Comparison of ENCODE assay signal across 22 cellular contexts in genomic region chr5:137921931-137922330, GRCh38. TPM values are rescaled to one million over a fixed set of nuclear protein-coding genes. Genes with fewer than 3 reads are reported as not detected.
DNase-seq lines count a peak whose midpoint lies in the region; ATAC-seq, FAIRE-seq and TF ChIP-seq lines count a peak whose summit lies in the region.
"Had no signal": no experiment of that assay in that cellular context is flagged by ENCODE, and none has a peak within 500 bp of the region (broad histone marks: within the 10 kb centered on the region; RNA-seq: fewer than 3 reads in every experiment).

No MANE protein-coding gene starts in this region.

- H3K9ac ChIP-seq in astrocyte (ENCODE audit: low read length): no peak overlapping the region

- no peak overlapping the region for H3K4me3 ChIP-seq in breast epithelium
- H3K4me3 ChIP-seq in astrocyte (ENCODE audit: insufficient read depth, low read depth, low read length): no peak overlapping the region
- H3K4me3 ChIP-seq in prostate gland: no peak overlapping the region
- H3K4me3 ChIP-seq: hepatocyte, ovary, upper lobe of right lung had no signal

- H3K36me3 Mint-ChIP-seq in MCF 10A (ENCODE audit: insufficient read depth, unreplicated experiment) (peaks cover 12% of the 10 kb centered on the region), astrocyte (ENCODE audit: low read depth, unreplicated experiment) (no peaks in the 10 kb centered on the region)

- TF ChIP-seq POLR2A in breast epithelium (IDR thresholded peaks at IDR 0.05): no peak
- no peak for TF ChIP-seq POLR2A in prostate gland (IDR thresholded peaks at IDR 0.05)
- no peak for TF ChIP-seq POLR2A in GM12891 (IDR thresholded peaks at IDR 0.05; ENCODE audit: low read depth, low read length)

- no peak for ATAC-seq in left lobe of liver
- ATAC-seq: upper lobe of right lung had no signal

- CTCF ChIA-PET in MCF 10A (lab: Yijun Ruan, JAX): interaction anchor here (1.7 kb wide), 1 partner anchor 143 kb away, joined by 6 read pairs; no protein-coding TSS in a partner anchor

- H3K4me3 Mint-ChIP-seq in MCF 10A (ENCODE audit: unreplicated experiment): no peak overlapping the region
- H3K4me3 Mint-ChIP-seq in astrocyte (ENCODE audit: unreplicated experiment): no peak overlapping the region

- TF ChIP-seq CTCF in MCF 10A (IDR thresholded peaks at IDR 0.05; ENCODE audit: unreplicated experiment): no peak
- no peak for TF ChIP-seq CTCF in breast epithelium (IDR thresholded peaks at IDR 0.05)
- no peak for TF ChIP-seq CTCF in astrocyte (IDR thresholded peaks at IDR 0.05; ENCODE audit: insufficient read depth, low read depth, low read length)
- no peak for TF ChIP-seq CTCF in prostate gland (IDR thresholded peaks at IDR 0.05)

- H3K9me3 Mint-ChIP-seq in MCF 10A (ENCODE audit: unreplicated experiment): peaks cover 8% of the 10 kb centered on the region
- peaks cover 1% of the 10 kb centered on the region for H3K9me3 Mint-ChIP-seq in astrocyte (ENCODE audit: unreplicated experiment)

- H2AFZ ChIP-seq in astrocyte (ENCODE audit: low read depth, low read length): no peak overlapping the region
- H2AFZ ChIP-seq: hepatocyte had no signal

- H3K36me3 ChIP-seq in breast epithelium (no peaks in the 10 kb centered on the region), astrocyte (ENCODE audit: insufficient read depth, low read length) (no peaks in the 10 kb centered on the region), prostate gland (no peaks in the 10 kb centered on the region)
- H3K36me3 ChIP-seq: ovary, upper lobe of right lung had no signal

- H3K27ac ChIP-seq in breast epithelium: peak overlapping the region in 1 of 2 donors; percentile 49
- H3K27ac ChIP-seq in astrocyte (ENCODE audit: low read depth, low read length): no peak overlapping the region
- no peak overlapping the region for H3K27ac ChIP-seq in prostate gland
- H3K27ac ChIP-seq: 22Rv1, hepatocyte, ovary, upper lobe of right lung had no signal

- peak; percentile 27 for DNase-seq in MCF 10A (ENCODE audit: unreplicated experiment)
- no peak for DNase-seq in breast epithelium (ENCODE audit: low spot score in 2 of 2)
- peak; percentile 57 for DNase-seq in astrocyte (ENCODE audit: low read depth)
- peak; percentile 38 for DNase-seq in glomerular visceral epithelial cell (ENCODE audit: extremely low spot score)
- DNase-seq in prostate gland (ENCODE audit: low spot score): no peak
- no peak for DNase-seq in left lobe of liver (ENCODE audit: low spot score)
- DNase-seq in GM12891 (ENCODE audit: insufficient read length, low spot score): no peak
- DNase-seq in OCI-M2 (lab: John Stamatoyannopoulos, UW; ENCODE audit: unreplicated experiment): no peak
- DNase-seq: activated CD4-positive, CD25-positive, alpha-beta regulatory T cell treated with anti-CD3 and anti-CD28 coated beads, Interleukin-2, amount 50 U/mL, for 72 hours; activated effector memory CD4-positive, alpha-beta T cell treated with anti-CD3 and anti-CD28 coated beads, Interleukin-2, amount 50 U/mL, for 16 hours; amygdala; C1 segment of cervical spinal cord; dermis blood vessel endothelial cell; NCI-H1436; NCI-H2227 treated with DMSO at 0.1 percent for 48 hours; ovary; SHP77; stimulated activated naive CD4-positive, alpha-beta T cell; T-helper 9 cell; upper lobe of right lung had no signal

- H3K27me3 ChIP-seq in breast epithelium (no peaks in the 10 kb centered on the region), astrocyte (ENCODE audit: insufficient read depth, low read length) (no peaks in the 10 kb centered on the region), prostate gland (replicated peaks; ENCODE audit: insufficient read depth) (no peaks in the 10 kb centered on the region)
- H3K27me3 ChIP-seq: hepatocyte, ovary, upper lobe of right lung had no signal

- WGBS in prostate gland: 44% methylated on average over 3 of the region's 3 CpGs

- no peaks in the 10 kb centered on the region for H4K20me1 ChIP-seq in astrocyte (ENCODE audit: insufficient read depth, low read length)

- no peak overlapping the region for H3K27ac Mint-ChIP-seq in MCF 10A (ENCODE audit: low read depth, unreplicated experiment)
- H3K27ac Mint-ChIP-seq in astrocyte (ENCODE audit: unreplicated experiment): peak overlapping the region; percentile 78

- no peaks in the 10 kb centered on the region for H3K27me3 Mint-ChIP-seq in MCF 10A (ENCODE audit: insufficient read depth, unreplicated experiment)
- no peaks in the 10 kb centered on the region for H3K27me3 Mint-ChIP-seq in astrocyte (ENCODE audit: low read depth, unreplicated experiment)

- intact Hi-C loops in MCF 10A (cut with micrococcal nuclease) (no loop called here), breast epithelium (cut with DNase I; ENCODE audit: low total_unique reads) (no loop called here), prostate gland (cut with DNase I) (no loop called here)

- POLR2A ChIA-PET in MCF 10A (lab: Yijun Ruan, JAX): interaction anchor here (0.9 to 1.4 kb wide), 5 partner anchors 11 to 39 kb away, joined by 3 to 5 read pairs (median 3); no protein-coding TSS in a partner anchor

- no peak for FAIRE-seq in astrocyte (lab: Jason Lieb, UNC)
- FAIRE-seq in GM12891 (lab: Jason Lieb, UNC): no peak

- H3K4me1 Mint-ChIP-seq in MCF 10A (ENCODE audit: insufficient read depth, unreplicated experiment) (no peaks in the 10 kb centered on the region), astrocyte (ENCODE audit: low read depth, unreplicated experiment) (peaks cover 19% of the 10 kb centered on the region)

- H3K4me1 ChIP-seq in breast epithelium (no peaks in the 10 kb centered on the region), astrocyte (ENCODE audit: insufficient read depth, low read length) (peaks cover 4% of the 10 kb centered on the region), prostate gland (replicated peaks) (no peaks in the 10 kb centered on the region)
- H3K4me1 ChIP-seq: upper lobe of right lung had no signal

- BruUV-seq in MCF 10A (replicated peaks; lab: Mats Ljungman, UMichigan): no TSS peak

- no peaks in the 10 kb centered on the region for H3K9me3 ChIP-seq in breast epithelium
- no peaks in the 10 kb centered on the region for H3K9me3 ChIP-seq in astrocyte (ENCODE audit: insufficient read depth, low read depth, low read length)
- H3K9me3 ChIP-seq in prostate gland: no peaks in the 10 kb centered on the region
- H3K9me3 ChIP-seq: ovary, upper lobe of right lung had no signal

- H3K4me2 ChIP-seq in astrocyte (ENCODE audit: low read length): no peak overlapping the region
- H3K4me2 ChIP-seq: hepatocyte had no signal

- H3K79me2 ChIP-seq in astrocyte (ENCODE audit: insufficient read depth, low read length): no peaks in the 10 kb centered on the region
- H3K79me2 ChIP-seq: hepatocyte had no signal

TF ChIP-seq in GM12891, 5 proteins besides CTCF, POLR2A, EP300 and RAD21:
- no peak for TF ChIP-seq TAF1 (IDR thresholded peaks at IDR 0.05; ENCODE audit: low read depth, low read length)
- no peak for TF ChIP-seq PAX5 (IDR thresholded peaks at IDR 0.05; ENCODE audit: insufficient read depth, low read length, severe bottlenecking)
- TF ChIP-seq POLR2AphosphoS5 (IDR thresholded peaks at IDR 0.05; ENCODE audit: low read depth, low read length): no peak
- no peak for TF ChIP-seq SPI1 (IDR thresholded peaks at IDR 0.05; ENCODE audit: low read depth, low read length)
- no peak for TF ChIP-seq POU2F2 (IDR thresholded peaks at IDR 0.05; ENCODE audit: low read depth, low read length)
TF ChIP-seq in GM12891: peak in this region for 0.

RNA-seq across cellular contexts. Expression of gene PKD2L2, which starts 32.7 kb away (rescaled TPM):
- total RNA-seq in MCF 10A (2022) (not detected in 2 replicates), breast epithelium (under 1 TPM in 1 of 3 donors, not detected in 2; 0.64 TPM), astrocyte (not detected in 2 replicates), prostate gland (under 1 TPM in 1 of 2 donors, not detected in 1; 0.45 TPM), left lobe of liver (not detected)
- polyA plus RNA-seq in GM12891 (2012; ENCODE audit: low read depth, missing spikeins): 0.04 TPM
- total RNA-seq: hepatocyte, upper lobe of right lung had no signal

RNA-seq across cellular contexts. Expression of gene MYOT, which starts 54.3 kb away (rescaled TPM):
- total RNA-seq in MCF 10A (2022) (not detected in 2 replicates), breast epithelium (10 to 100 TPM in 1 of 3 donors, 1 to 10 TPM in 2; 2.3 to 11.0 (median 4.7) TPM), astrocyte (not detected in 2 replicates), prostate gland (1 to 10 TPM in 1 of 2 donors, under 1 TPM in 1; 0.34 to 7.2 TPM), left lobe of liver (not detected)
- polyA plus RNA-seq in GM12891 (2012; ENCODE audit: low read depth, missing spikeins): 0.05 TPM
- total RNA-seq: dermis blood vessel endothelial cell, hepatocyte, upper lobe of right lung had no signal
- polyA plus RNA-seq: hepatocyte had no signal

Comparison
In these comparisons a context has a peak if more than half of its experiments do, and no peak if none do; other contexts are left out.
1. DNase-seq: peak in MCF 10A (single experiment), astrocyte (single experiment) and glomerular visceral epithelial cell (single experiment); none in breast epithelium (0 of 2), prostate gland (single experiment), left lobe of liver (single experiment), GM12891 (single experiment) and OCI-M2 (single experiment).